23 cellular contexts compared by ENCODE assay signal in genomic region chr4:177220376-177220775, GRCh38.
DNase-seq lines count a peak whose midpoint lies in the region; ATAC-seq and TF ChIP-seq lines count a peak whose summit lies in the region.
"Had no signal": no experiment of that assay in that cellular context is flagged by ENCODE, and none has a peak within 500 bp of the region (broad histone marks: within the 10 kb centered on the region; RNA-seq: fewer than 3 reads in every experiment).

No MANE protein-coding gene starts in this region.

- H3K4me3 ChIP-seq in astrocyte of the spinal cord (ENCODE audit: low read depth, low read length) (no peak overlapping the region), foreskin fibroblast (ENCODE audit: low read depth in 1 of 2, low read length in 2 of 2) (no peak overlapping the region), heart right ventricle (no peak overlapping the region)
- H3K4me3 ChIP-seq: GM12878, lung, stomach had no signal

- no peaks in the 10 kb centered on the region for H3K27me3 ChIP-seq in heart right ventricle
- H3K27me3 ChIP-seq: stomach had no signal

- in situ Hi-C loops in astrocyte of the spinal cord (cut with HindIII; ENCODE audit: low sequenced_read_pairs): no loop called here

- H3K4me1 ChIP-seq in heart right ventricle: no peaks in the 10 kb centered on the region
- H3K4me1 ChIP-seq: stomach had no signal

- WGBS in heart right ventricle, 2 donors: 57 to 67% methylated on average over 4 of the region's 4 CpGs

- H3K27ac Mint-ChIP-seq in Calu3 (ENCODE audit: unreplicated experiment): no peak overlapping the region
- H3K27ac Mint-ChIP-seq: activated T-helper 1 cell treated with anti-CD3 and anti-CD28 coated beads, Interleukin-12 subunit alpha, Interleukin-12 subunit beta, Interleukin-2, Interleukin-4 antibody, amounts not matched to agents 30 ng/mL and 10 ng/mL and 1 ng/mL, durations not matched to agents 14 hours and 24 hours and 36 hours; CD8-positive, alpha-beta memory T cell; endodermal cell; immature natural killer cell; WTC11 had no signal

- intact Hi-C loops in Calu3 (cut with micrococcal nuclease; ENCODE audit: unreplicated experiment): no loop called here
- intact Hi-C loops in heart right ventricle (cut with DNase I): no loop called here

- DNase-seq in AG20443 (ENCODE audit: low spot score) (peak; percentile 22), Kasumi-1 (lab: John Stamatoyannopoulos, UW) (peak; percentile 23 to 32), astrocyte of the spinal cord (ENCODE audit: low read depth, low spot score) (peak; percentile 30), foreskin fibroblast (peak; percentile 31 to 65), Calu3 (no peak), SW 1271 (lab: John Stamatoyannopoulos, UW) (no peak), heart right ventricle (no peak)
- DNase-seq in activated CD4-positive, alpha-beta T cell treated with anti-CD3 and anti-CD28 coated beads, Interleukin-2, amount 50 U/mL, for 48 hours: no peak
- DNase-seq: activated CD8-positive, alpha-beta memory T cell treated with anti-CD3 and anti-CD28 coated beads for 24 hours; CD8-positive, alpha-beta memory T cell; cerebellar nuclear complex; endodermal cell; glutamatergic neuron; immature natural killer cell; NCI-H1105; stimulated activated CD4-positive, alpha-beta T cell treated with anti-CD3 and anti-CD28 coated beads, Interleukin-1b, Interleukin-23, amount 100 ng/mL, for 48 hours; stomach; T-helper 1 cell had no signal

- no peaks in the 10 kb centered on the region for H3K9me3 Mint-ChIP-seq in Calu3 (ENCODE audit: low read depth, unreplicated experiment)
- H3K9me3 Mint-ChIP-seq: activated T-helper 1 cell treated with anti-CD3 and anti-CD28 coated beads, Interleukin-12 subunit alpha, Interleukin-12 subunit beta, Interleukin-2, Interleukin-4 antibody, amounts not matched to agents 30 ng/mL and 10 ng/mL and 1 ng/mL, durations not matched to agents 14 hours and 24 hours and 36 hours; CD8-positive, alpha-beta memory T cell; endodermal cell had no signal

- no peaks in the 10 kb centered on the region for H3K36me3 ChIP-seq in heart right ventricle
- H3K36me3 ChIP-seq: stomach had no signal

- CTCF ChIA-PET in Calu3 (lab: Charles Lee): no interaction called here

- H3K27me3 Mint-ChIP-seq in Calu3 (ENCODE audit: unreplicated experiment): no peaks in the 10 kb centered on the region

- no peaks in the 10 kb centered on the region for H3K9me3 ChIP-seq in heart right ventricle
- H3K9me3 ChIP-seq: stomach had no signal

- no peaks in the 10 kb centered on the region for H3K4me1 Mint-ChIP-seq in Calu3 (ENCODE audit: low read depth, unreplicated experiment)
- H3K4me1 Mint-ChIP-seq: CD8-positive, alpha-beta memory T cell; immature natural killer cell had no signal

- H3K27ac ChIP-seq in heart right ventricle: no peak overlapping the region
- H3K27ac ChIP-seq: stomach had no signal

- TF ChIP-seq CTCF in astrocyte of the spinal cord (IDR thresholded peaks at IDR 0.05; ENCODE audit: low read depth, low read length): no peak
- TF ChIP-seq CTCF in foreskin fibroblast (IDR thresholded peaks at IDR 0.05; ENCODE audit: low read depth, low read length): no peak
- TF ChIP-seq CTCF in Calu3 (IDR thresholded peaks at IDR 0.05; ENCODE audit: unreplicated experiment): no peak
- no peak for TF ChIP-seq CTCF in heart right ventricle (IDR thresholded peaks at IDR 0.05)

- H3K36me3 Mint-ChIP-seq in Calu3 (ENCODE audit: insufficient read depth, unreplicated experiment): no peaks in the 10 kb centered on the region
- H3K36me3 Mint-ChIP-seq: CD8-positive, alpha-beta memory T cell; immature natural killer cell; WTC11 had no signal

- no peak overlapping the region for H3K4me3 Mint-ChIP-seq in Calu3 (ENCODE audit: low read depth, unreplicated experiment)
- H3K4me3 Mint-ChIP-seq: activated T-helper 1 cell treated with anti-CD3 and anti-CD28 coated beads, Interleukin-12 subunit alpha, Interleukin-12 subunit beta, Interleukin-2, Interleukin-4 antibody, amounts not matched to agents 30 ng/mL and 10 ng/mL and 1 ng/mL, durations not matched to agents 14 hours and 24 hours and 36 hours; CD8-positive, alpha-beta memory T cell; endodermal cell; immature natural killer cell; WTC11 had no signal

- BruUV-seq in Calu3 (replicated peaks; lab: Mats Ljungman, UMichigan): no TSS peak

- ATAC-seq in heart right ventricle: no peak
- ATAC-seq: GM12878, sciatic nerve, WTC11 had no signal

Comparison
In these comparisons a context has a peak if more than half of its experiments do, and no peak if none do; other contexts are left out.
1. DNase-seq: peak in AG20443 (single experiment), Kasumi-1 (2 of 2), astrocyte of the spinal cord (single experiment) and foreskin fibroblast (2 of 2); none in Calu3 (single experiment), activated CD4-positive, alpha-beta T cell treated with anti-CD3 and anti-CD28 coated beads, Interleukin-2, amount 50 U/mL, for 48 hours (0 of 2), SW 1271 (0 of 2) and heart right ventricle (0 of 2).